ENCODE assay signal across 12 cellular contexts in genomic region chr20:34368547-34368946, GRCh38. TPM values are rescaled to one million over a fixed set of nuclear protein-coding genes. Genes with fewer than 3 reads are reported as not detected.
DNase-seq lines count a peak whose midpoint lies in the region; ATAC-seq and TF ChIP-seq lines count a peak whose summit lies in the region.
"Had no signal": no experiment of that assay in that cellular context is flagged by ENCODE, and none has a peak within 500 bp of the region (broad histone marks: within the 10 kb centered on the region; RNA-seq: fewer than 3 reads in every experiment).

No MANE protein-coding gene starts in this region.

- peaks cover 0 to 4% of the 10 kb centered on the region in 2 donors for H3K9me3 Mint-ChIP-seq in stimulated activated naive CD8-positive, alpha-beta T cell treated with anti-CD3 and anti-CD28 coated beads, Interleukin-15, amount 100 ng/mL, for 72 hours
- H3K9me3 Mint-ChIP-seq in activated T-helper 17 cell treated with anti-CD3 and anti-CD28 coated beads, Interleukin-2, amount 50 U/mL, for 72 hours = no peaks in the 10 kb centered on the region
- no peaks in the 10 kb centered on the region for H3K9me3 Mint-ChIP-seq in type B pancreatic cell

- peaks cover 51% of the 10 kb centered on the region for H3K4me1 Mint-ChIP-seq in stimulated activated naive CD8-positive, alpha-beta T cell treated with anti-CD3 and anti-CD28 coated beads, Interleukin-15, amount 100 ng/mL, for 72 hours
- H3K4me1 Mint-ChIP-seq in activated T-helper 17 cell treated with anti-CD3 and anti-CD28 coated beads, Interleukin-2, amount 50 U/mL, for 72 hours = peaks cover 16% of the 10 kb centered on the region
- H3K4me1 Mint-ChIP-seq in type B pancreatic cell (ENCODE audit: unreplicated experiment) = peaks cover 32% of the 10 kb centered on the region

- no peaks in the 10 kb centered on the region for H3K27me3 ChIP-seq in hepatocyte
- H3K27me3 ChIP-seq in suprapubic skin = no peaks in the 10 kb centered on the region

- H3K79me2 ChIP-seq in hepatocyte = peaks cover 92% of the 10 kb centered on the region

- ATAC-seq in stimulated activated naive CD8-positive, alpha-beta T cell treated with anti-CD3 and anti-CD28 coated beads, Interleukin-15, amount 100 ng/mL, for 72 hours = no peak
- ATAC-seq in stimulated activated naive CD8-positive, alpha-beta T cell treated with anti-CD3 and anti-CD28 coated beads, Interleukin-15, Interleukin-2, amounts not matched to agents 100 U/mL and 50 U/mL, for 24 hours = no peak
- ATAC-seq in activated T-helper 17 cell treated with anti-CD3 and anti-CD28 coated beads, Interleukin-2, amount 50 U/mL, for 72 hours (replicated peaks) = no peak

- no peak overlapping the region for H3K27ac Mint-ChIP-seq in stimulated activated naive CD8-positive, alpha-beta T cell treated with anti-CD3 and anti-CD28 coated beads, Interleukin-15, amount 100 ng/mL, for 72 hours
- H3K27ac Mint-ChIP-seq in activated T-helper 17 cell treated with anti-CD3 and anti-CD28 coated beads, Interleukin-2, amount 50 U/mL, for 72 hours = peak overlapping the region; percentile 12
- H3K27ac Mint-ChIP-seq in type B pancreatic cell = peak overlapping the region; percentile 27

- H3K4me3 Mint-ChIP-seq in stimulated activated naive CD8-positive, alpha-beta T cell treated with anti-CD3 and anti-CD28 coated beads, Interleukin-15, amount 100 ng/mL, for 72 hours = peak overlapping the region; percentile 19 to 39
- H3K4me3 Mint-ChIP-seq in activated T-helper 17 cell treated with anti-CD3 and anti-CD28 coated beads, Interleukin-2, amount 50 U/mL, for 72 hours = peak overlapping the region; percentile 11
- H3K4me3 Mint-ChIP-seq in type B pancreatic cell = peak overlapping the region; percentile 16

- H3K36me3 ChIP-seq in hepatocyte (replicated peaks; ENCODE audit: insufficient read depth, low read depth) = no peaks in the 10 kb centered on the region
- peaks cover 24% of the 10 kb centered on the region for H3K36me3 ChIP-seq in suprapubic skin

- H4K20me1 ChIP-seq in hepatocyte (ENCODE audit: insufficient read depth, poor library complexity, severe bottlenecking) = peaks cover 64% of the 10 kb centered on the region

- no peaks in the 10 kb centered on the region for H3K9me2 ChIP-seq in hepatocyte (replicated peaks; ENCODE audit: insufficient read depth)

- TF ChIP-seq POLR2A in suprapubic skin (IDR thresholded peaks at IDR 0.05) = no peak

- TF ChIP-seq CTCF in hepatocyte (IDR thresholded peaks at IDR 0.05; ENCODE audit: poor library complexity) (no peak), type B pancreatic cell (conservative IDR thresholded peaks at IDR 0.05) (no peak), suprapubic skin (IDR thresholded peaks at IDR 0.05) (no peak)

- H3K4me3 ChIP-seq in hepatocyte (no peak overlapping the region), suprapubic skin (no peak overlapping the region)

- DNase-seq in stimulated activated naive CD8-positive, alpha-beta T cell treated with anti-CD3 and anti-CD28 coated beads, Interleukin-15, amount 100 ng/mL, for 72 hours = no peak
- no peak for DNase-seq in stimulated activated naive CD8-positive, alpha-beta T cell treated with anti-CD3 and anti-CD28 coated beads, Interleukin-15, Interleukin-2, amounts not matched to agents 100 U/mL and 50 U/mL, for 24 hours
- peak; percentile 18 for DNase-seq in hepatocyte (ENCODE audit: low spot score)
- DNase-seq in type B pancreatic cell (ENCODE audit: extremely low spot score, unreplicated experiment) = no peak
- DNase-seq in foreskin melanocyte = no peak
- DNase-seq in suprapubic skin (ENCODE audit: low spot score in 2 of 2) = no peak
- DNase-seq in HK-2 (ENCODE audit: unreplicated experiment) = no peak
- DNase-seq: activated CD4-positive, alpha-beta T cell treated with anti-CD3 and anti-CD28 coated beads, Interleukin-2, amount 50 U/mL, for 1 hour; activated naive CD4-positive, alpha-beta T cell; NCI-H1105 treated with DMSO at 0.1 percent for 48 hours; stimulated activated CD4-positive, alpha-beta T cell treated with anti-CD3 and anti-CD28 coated beads, Interleukin-2, amount 100 ng/mL, for 24 hours had no signal

- peaks cover 64% of the 10 kb centered on the region for H3K36me3 Mint-ChIP-seq in activated T-helper 17 cell treated with anti-CD3 and anti-CD28 coated beads, Interleukin-2, amount 50 U/mL, for 72 hours (ENCODE audit: low read depth)
- peaks cover 47% of the 10 kb centered on the region for H3K36me3 Mint-ChIP-seq in type B pancreatic cell

- no peak overlapping the region for H3K27ac ChIP-seq in hepatocyte
- H3K27ac ChIP-seq in suprapubic skin = no peak overlapping the region

- H3K9me3 ChIP-seq in hepatocyte (ENCODE audit: low read depth) (no peaks in the 10 kb centered on the region), suprapubic skin (no peaks in the 10 kb centered on the region)

- H3K4me2 ChIP-seq in hepatocyte = peak overlapping the region; percentile 16

- no peaks in the 10 kb centered on the region for H3K27me3 Mint-ChIP-seq in stimulated activated naive CD8-positive, alpha-beta T cell treated with anti-CD3 and anti-CD28 coated beads, Interleukin-15, amount 100 ng/mL, for 72 hours
- no peaks in the 10 kb centered on the region for H3K27me3 Mint-ChIP-seq in activated T-helper 17 cell treated with anti-CD3 and anti-CD28 coated beads, Interleukin-2, amount 50 U/mL, for 72 hours
- H3K27me3 Mint-ChIP-seq in type B pancreatic cell = no peaks in the 10 kb centered on the region

- 68% methylated on average over 4 of the region's 4 CpGs for WGBS in hepatocyte (ENCODE audit: low lambda C conversion rate, missing lambda C conversion rate)
- 64% methylated on average over 4 of the region's 4 CpGs for WGBS in suprapubic skin

- H3K4me1 ChIP-seq in hepatocyte (ENCODE audit: insufficient read depth) (peaks cover 26% of the 10 kb centered on the region), suprapubic skin (peaks cover 33% of the 10 kb centered on the region)

- no peak overlapping the region for H2AFZ ChIP-seq in hepatocyte

- TF ChIP-seq EP300 in suprapubic skin (IDR thresholded peaks at IDR 0.05) = no peak

RNA-seq across cellular contexts. Expression of gene ITCH, which starts 5.5 kb away (rescaled TPM):
- 10 to 100 TPM; 30.5 to 34.4 TPM for total RNA-seq in activated T-helper 17 cell treated with anti-CD3 and anti-CD28 coated beads, Interleukin-2, amount 50 U/mL, for 72 hours
- total RNA-seq in hepatocyte = 55.6 and 61.2 TPM in 2 replicates
- polyA plus RNA-seq in hepatocyte = 18.2 and 22.1 TPM in 2 replicates
- total RNA-seq in type B pancreatic cell (ENCODE audit: low replicate concordance) = 77.2 and 86.4 TPM in 2 replicates
- 10 to 100 TPM; 37.4 to 48.4 (median 43.4) TPM for total RNA-seq in suprapubic skin

Comparison
In these comparisons a context has a peak if more than half of its experiments do, and no peak if none do; other contexts are left out.
1. H3K27ac Mint-ChIP-seq: peak in activated T-helper 17 cell treated with anti-CD3 and anti-CD28 coated beads, Interleukin-2, amount 50 U/mL, for 72 hours (single experiment) and type B pancreatic cell (single experiment); none in stimulated activated naive CD8-positive, alpha-beta T cell treated with anti-CD3 and anti-CD28 coated beads, Interleukin-15, amount 100 ng/mL, for 72 hours (0 of 2).
2. Peak in every context shown above with its lines, with median percentiles within 50 percentile points of each other: H3K4me3 Mint-ChIP-seq.